Comparison of ENCODE assay signal across 20 cellular contexts in the genomic region with DNA sequence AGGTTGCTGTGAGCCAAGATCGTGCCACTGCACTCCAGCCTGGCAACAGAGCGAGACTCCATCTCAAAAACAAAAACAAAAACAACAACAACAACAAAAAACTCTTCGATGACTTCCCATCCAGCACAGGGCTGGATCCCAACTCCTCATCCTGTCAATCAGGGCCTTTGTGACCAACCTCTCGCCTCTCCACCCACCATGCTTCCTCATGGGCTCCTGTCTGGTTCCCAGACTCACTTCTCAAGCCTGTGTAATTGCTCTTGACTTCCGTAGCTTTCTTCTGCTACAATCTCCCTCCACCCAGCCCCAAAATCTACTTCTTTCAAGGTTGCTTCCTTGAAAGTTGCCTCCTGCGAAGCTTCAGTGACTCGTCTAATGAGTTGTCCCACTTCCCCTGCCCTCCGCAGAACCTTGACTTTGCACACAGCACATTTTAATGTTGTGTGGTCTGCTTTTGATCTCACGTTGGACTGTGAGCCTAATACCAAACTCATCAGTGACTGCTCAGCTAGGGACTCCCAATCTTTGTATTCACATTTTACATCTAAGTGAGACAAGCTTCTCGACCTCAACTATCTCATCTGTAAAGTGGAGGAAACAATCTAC. TPM values are rescaled to one million over a fixed set of nuclear protein-coding genes. Genes with fewer than 3 reads are reported as not detected.
DNase-seq lines count a peak whose midpoint lies in the region; ATAC-seq, FAIRE-seq and TF ChIP-seq lines count a peak whose summit lies in the region.
"Had no signal": no experiment of that assay in that cellular context is flagged by ENCODE, and none has a peak within 500 bp of the region (broad histone marks: within the 10 kb centered on the region; RNA-seq: fewer than 3 reads in every experiment).

No MANE protein-coding gene starts in this region.

- TF ChIP-seq CTCF in HEK293 (tag by site-specific recombination; IDR thresholded peaks at IDR 0.05), result no peak
- TF ChIP-seq CTCF in K562 (IDR thresholded peaks at IDR 0.05 in 2 of 3, conservative IDR thresholded peaks at IDR 0.05 in 1 of 3; ENCODE audit: insufficient read depth in 2 of 3, low read depth in 1 of 3, low read length in 3 of 3), result no peak
- TF ChIP-seq CTCF in neural crest cell (conservative IDR thresholded peaks at IDR 0.05), result no peak

- no peak overlapping the region for H3K4me2 ChIP-seq in K562 (ENCODE audit: insufficient read depth, low read length)
- H3K4me2 ChIP-seq: KMS-11 had no signal

- peaks cover 12 to 35% of the 10 kb centered on the region in 2 experiments; a peak in 3 of 5 replicates for H3K27me3 ChIP-seq in K562 (ENCODE audit: control insufficient read depth in 2 of 2, insufficient read depth in 2 of 2, low read length in 2 of 2)
- H3K27me3 ChIP-seq: heart left ventricle had no signal

- POLR2A ChIA-PET in HEK293 (lab: Yijun Ruan, JAX) (interaction anchor here (1.2 to 4.1 kb wide), 5 partner anchors 10 to 152 kb away, joined by 3 to 19 read pairs (median 5); partner anchors contain the start of genes PEX12 and TAF15), K562 (lab: Yijun Ruan, JAX) (interaction anchor here (0.6 to 1.6 kb wide), 2 partner anchors 9 to 14 kb away, joined by 3 to 6 read pairs; no protein-coding TSS in a partner anchor)
- POLR2A ChIA-PET in activated CD4-positive, alpha-beta memory T cell treated with anti-CD3 and anti-CD28 coated beads, Interleukin-2, amount 10 ng/mL, durations not matched to agents 7 days and 5 days (lab: Charles Lee), result interaction anchor here (0.6 kb wide), 1 partner anchor 194 kb away, joined by 3 read pairs; no protein-coding TSS in a partner anchor

- H3K27ac Mint-ChIP-seq in T-helper 2 cell treated with Interferon-gamma antibody and Interleukin-4, amounts not matched to agents 5 μg/mL and 100 μg/mL, for 36 hours, result no peak overlapping the region
- no peak overlapping the region for H3K27ac Mint-ChIP-seq in neural crest cell (ENCODE audit: unreplicated experiment)
- no peak overlapping the region for H3K27ac Mint-ChIP-seq in activated CD4-positive, alpha-beta memory T cell treated with anti-CD3 and anti-CD28 coated beads, Interleukin-2, amount 10 ng/mL, durations not matched to agents 7 days and 5 days

- peak overlapping the region; percentile 62 for H3K4me3 Mint-ChIP-seq in T-helper 2 cell treated with Interferon-gamma antibody and Interleukin-4, amounts not matched to agents 5 μg/mL and 100 μg/mL, for 36 hours
- H3K4me3 Mint-ChIP-seq in neural crest cell, result peak overlapping the region; percentile 88
- H3K4me3 Mint-ChIP-seq in activated CD4-positive, alpha-beta memory T cell treated with anti-CD3 and anti-CD28 coated beads, Interleukin-2, amount 10 ng/mL, durations not matched to agents 7 days and 5 days, result no peak overlapping the region

- TF ChIP-seq EP300 in K562 (IDR thresholded peaks at IDR 0.05; ENCODE audit: low read length), result no peak

- peaks cover 17% of the 10 kb centered on the region for H3K36me3 Mint-ChIP-seq in T-helper 2 cell treated with Interferon-gamma antibody and Interleukin-4, amounts not matched to agents 5 μg/mL and 100 μg/mL, for 36 hours (ENCODE audit: low read depth)
- peaks cover 3% of the 10 kb centered on the region for H3K36me3 Mint-ChIP-seq in neural crest cell (ENCODE audit: low read depth)
- peaks cover 21% of the 10 kb centered on the region for H3K36me3 Mint-ChIP-seq in activated CD4-positive, alpha-beta memory T cell treated with anti-CD3 and anti-CD28 coated beads, Interleukin-2, amount 10 ng/mL, durations not matched to agents 7 days and 5 days (ENCODE audit: low read depth)

- no TSS peak for BruUV-seq in K562 (replicated peaks; lab: Mats Ljungman, UMichigan)

- no peak for TF ChIP-seq RAD21 in K562 (CRISPR knock-in tag; conservative IDR thresholded peaks at IDR 0.05 in 1 of 2, IDR thresholded peaks at IDR 0.05 in 1 of 2)

- H2AFZ ChIP-seq in K562 (ENCODE audit: low read depth, low read length), result no peak overlapping the region

- CTCF ChIA-PET in HEK293 (lab: Yijun Ruan, JAX) (interaction anchor here (0.5 to 5.3 kb wide), 9 partner anchors 9 to 416 kb away, joined by 3 to 44 read pairs (median 4); no protein-coding TSS in a partner anchor), K562 (lab: Yijun Ruan, JAX; ENCODE audit: low intra/inter-chr PET ratio) (no interaction called here)
- CTCF ChIA-PET in activated CD4-positive, alpha-beta memory T cell treated with anti-CD3 and anti-CD28 coated beads, Interleukin-2, amount 10 ng/mL, durations not matched to agents 7 days and 5 days (lab: Charles Lee), result interaction anchor here (1.3 to 1.5 kb wide), 2 partner anchors 17 to 34 kb away, joined by 3 to 7 read pairs; no protein-coding TSS in a partner anchor

- H3K4me1 ChIP-seq in HEK293 (ENCODE audit: control insufficient read depth, insufficient read depth, low read length) (peaks cover 35% of the 10 kb centered on the region), K562 (replicated peaks in 1 of 2; ENCODE audit: control insufficient read depth in 2 of 2, insufficient read depth in 2 of 2, low read length in 2 of 2) (peaks cover 3 to 17% of the 10 kb centered on the region in 2 experiments; a peak in 3 of 5 replicates)

- no peak for FAIRE-seq in K562 (lab: Jason Lieb, UNC)
- FAIRE-seq: small intestine had no signal

- DNase-seq in T-helper 2 cell treated with Interferon-gamma antibody and Interleukin-4, amounts not matched to agents 5 μg/mL and 100 μg/mL, for 36 hours (ENCODE audit: low spot score), result no peak
- DNase-seq in T-helper 2 cell (no peak), K562 (ENCODE audit: extremely low read depth in 1 of 4, low spot score in 3 of 4) (no peak), neural crest cell (ENCODE audit: low read depth, low spot score) (no peak), NCI-H2196 treated with DMSO at 0.1 percent for 48 hours (lab: John Stamatoyannopoulos, UW; ENCODE audit: unreplicated experiment) (no peak)
- DNase-seq in activated CD4-positive, alpha-beta memory T cell treated with anti-CD3 and anti-CD28 coated beads, Interleukin-2, amount 10 ng/mL, durations not matched to agents 7 days and 5 days, result no peak
- DNase-seq: activated CD4-positive, alpha-beta T cell treated with anti-CD3 and anti-CD28 coated beads for 1 hour; heart left ventricle; left colon; NCI-H1417 treated with DMSO at 0.1 percent for 48 hours; NCI-H510A; SW 1271 had no signal

- H3K27ac ChIP-seq in HEK293 (ENCODE audit: extremely low read depth, low read depth, low read length) (no peak overlapping the region), K562 (ENCODE audit: extremely low read depth, low read depth, low read length) (no peak overlapping the region)
- H3K27ac ChIP-seq: KMS-11 had no signal

- no peaks in the 10 kb centered on the region; the same call in none of the 2 replicates for H4K20me1 ChIP-seq in K562 (replicated peaks; ENCODE audit: control insufficient read depth, insufficient read depth, low read length)

- 46% methylated on average over 10 of the region's 10 CpGs for WGBS in K562 (ENCODE audit: insufficient coverage, low coverage, missing lambda C conversion rate)

- no peaks in the 10 kb centered on the region for H3K9me1 ChIP-seq in K562 (ENCODE audit: control insufficient read depth, insufficient read depth, low read length)

- H3K4me3 ChIP-seq in HEK293 (ENCODE audit: low read depth, low read length) (no peak overlapping the region), K562 (no peak overlapping the region)

- H3K9me3 ChIP-seq in HEK293 (ENCODE audit: control insufficient read depth, insufficient read depth, low read depth, low read length), result no peaks in the 10 kb centered on the region
- no peaks in the 10 kb centered on the region for H3K9me3 ChIP-seq in K562 (replicated peaks; ENCODE audit: control insufficient read depth, insufficient read depth, low read depth, low read length)
- H3K9me3 ChIP-seq: heart left ventricle had no signal

- H3K4me1 Mint-ChIP-seq in T-helper 2 cell treated with Interferon-gamma antibody and Interleukin-4, amounts not matched to agents 5 μg/mL and 100 μg/mL, for 36 hours (ENCODE audit: low read depth), result peaks cover 9% of the 10 kb centered on the region
- peaks cover 26% of the 10 kb centered on the region for H3K4me1 Mint-ChIP-seq in neural crest cell
- H3K4me1 Mint-ChIP-seq in activated CD4-positive, alpha-beta memory T cell treated with anti-CD3 and anti-CD28 coated beads, Interleukin-2, amount 10 ng/mL, durations not matched to agents 7 days and 5 days, result peaks cover 6% of the 10 kb centered on the region

- peaks cover 19% of the 10 kb centered on the region for H3K27me3 Mint-ChIP-seq in T-helper 2 cell treated with Interferon-gamma antibody and Interleukin-4, amounts not matched to agents 5 μg/mL and 100 μg/mL, for 36 hours (ENCODE audit: low read depth)
- no peaks in the 10 kb centered on the region for H3K27me3 Mint-ChIP-seq in neural crest cell (ENCODE audit: low read depth)
- peaks cover 24% of the 10 kb centered on the region for H3K27me3 Mint-ChIP-seq in activated CD4-positive, alpha-beta memory T cell treated with anti-CD3 and anti-CD28 coated beads, Interleukin-2, amount 10 ng/mL, durations not matched to agents 7 days and 5 days

- H3K9ac ChIP-seq in K562 (ENCODE audit: insufficient read depth in 1 of 2, low read depth in 2 of 2, low read length in 2 of 2), result no peak overlapping the region
- H3K9ac ChIP-seq: KMS-11 had no signal

- TF ChIP-seq POLR2A in K562 (conservative IDR thresholded peaks at IDR 0.05), result no peak

- intact Hi-C loops in K562 (cut with micrococcal nuclease), result loop anchor here (5.0 kb wide), 1 partner anchor 173 kb away; no protein-coding TSS in a partner anchor

- ATAC-seq in K562, result no peak
- ATAC-seq in GM18861 (IDR thresholded peaks at IDR 0.05; ENCODE audit: unreplicated experiment), result no peak

- peaks cover 0 to 13% of the 10 kb centered on the region in 2 experiments; a peak in 1 of 3 replicates for H3K36me3 ChIP-seq in HEK293 (ENCODE audit: control insufficient read depth in 2 of 2, insufficient read depth in 1 of 2, low read length in 2 of 2)
- H3K36me3 ChIP-seq in K562 (ENCODE audit: control insufficient read depth, insufficient read depth, low read length), result peaks cover 19% of the 10 kb centered on the region; the same call in 2 of the 3 replicates

- no peaks in the 10 kb centered on the region for H3K79me2 ChIP-seq in K562 (ENCODE audit: control insufficient read depth, insufficient read depth, low read length)

- in situ Hi-C loops in K562 (cut with MboI), result loop anchor here (25.0 kb wide), 1 partner anchor 1293 kb away; no protein-coding TSS in a partner anchor

- H3K9me3 Mint-ChIP-seq in T-helper 2 cell treated with Interferon-gamma antibody and Interleukin-4, amounts not matched to agents 5 μg/mL and 100 μg/mL, for 36 hours, result no peaks in the 10 kb centered on the region
- H3K9me3 Mint-ChIP-seq in neural crest cell, result no peaks in the 10 kb centered on the region
- no peaks in the 10 kb centered on the region for H3K9me3 Mint-ChIP-seq in activated CD4-positive, alpha-beta memory T cell treated with anti-CD3 and anti-CD28 coated beads, Interleukin-2, amount 10 ng/mL, durations not matched to agents 7 days and 5 days

RNA-seq across cellular contexts. Expression of gene RASL10B, which starts 0.9 kb away (rescaled TPM):
- total RNA-seq in K562 (2011; cell fraction: chromatin; rRNA removed; ENCODE audit: low replicate concordance), result 0.32 TPM in 1 of 2 replicates, not detected in the other
- 0.17 and 1.4 TPM in 2 replicates for total RNA-seq in K562 (2011; cell fraction: nucleolus; rRNA removed)
- total RNA-seq in K562 (2011; cell fraction: nucleoplasm; rRNA removed), result 0.81 TPM in 1 of 2 replicates, not detected in the other
- total RNA-seq in K562 (2014; rRNA removed) (0.14 and 0.16 TPM in 2 replicates), K562 (2014; rRNA removed; fragmentation: Illumina TruSeq; extraction: Trizol) (0.04 and 0.06 TPM in 2 replicates), K562 (2015; rRNA removed; fragmentation: Illumina TruSeq; extraction: Trizol) (0.07 and 0.11 TPM in 2 replicates), K562 (2021) (0.11 and 0.22 TPM in 2 replicates), neural crest cell (31.7 and 33.8 TPM in 2 replicates)
- polyA plus RNA-seq in K562 (2011; rRNA removed) (0.16 and 0.31 TPM in 2 replicates), K562 (2014; fragmentation: Illumina TruSeq; extraction: Trizol) (0.11 and 0.12 TPM in 2 replicates), K562 (2014; fragmentation: Nextera tagmentation; extraction: Ambion mirVana) (not detected), K562 (2014; rRNA removed) (0.03 and 0.27 TPM in 2 replicates)
- polyA plus RNA-seq in K562 (2011; cell fraction: cytosol; rRNA removed), result 0.15 and 0.46 TPM in 2 replicates
- 0.04 and 0.46 TPM in 2 replicates for polyA plus RNA-seq in K562 (2011; cell fraction: nucleus; rRNA removed)
- polyA plus RNA-seq in K562 (2012), result 0.08 and 0.16 TPM in 2 replicates
- 0.09 and 0.25 TPM in 2 replicates for polyA minus RNA-seq in K562 (2011; rRNA and poly(A)+ RNA removed)
- not detected in 2 replicates for polyA minus RNA-seq in K562 (2011; cell fraction: cytosol; rRNA and poly(A)+ RNA removed)
- polyA minus RNA-seq in K562 (2011; cell fraction: nucleus; rRNA and poly(A)+ RNA removed), result 0.11 and 0.67 TPM in 2 replicates
- total RNA-seq in activated CD4-positive, alpha-beta memory T cell treated with anti-CD3 and anti-CD28 coated beads, Interleukin-2, amount 10 ng/mL, durations not matched to agents 7 days and 5 days, result under 1 TPM; 0.08 to 0.33 TPM

RNA-seq across cellular contexts. Expression of gene GAS2L2, which starts 22.5 kb away (rescaled TPM):
- total RNA-seq in K562 (2011; cell fraction: chromatin; rRNA removed; ENCODE audit: low replicate concordance), result 0.09 TPM in 1 of 2 replicates, not detected in the other
- total RNA-seq in K562 (2011; cell fraction: nucleolus; rRNA removed), result not detected in 2 replicates
- total RNA-seq in K562 (2011; cell fraction: nucleoplasm; rRNA removed), result not detected in 2 replicates
- total RNA-seq in K562 (2014; rRNA removed) (not detected in 2 replicates), K562 (2014; rRNA removed; fragmentation: Illumina TruSeq; extraction: Trizol) (not detected in 2 replicates), K562 (2015; rRNA removed; fragmentation: Illumina TruSeq; extraction: Trizol) (not detected in 2 replicates), K562 (2021) (not detected in 2 replicates), neural crest cell (0.12 and 0.16 TPM in 2 replicates)
- polyA plus RNA-seq in K562 (2011; rRNA removed) (not detected in 2 replicates), K562 (2014; fragmentation: Illumina TruSeq; extraction: Trizol) (not detected in 2 replicates), K562 (2014; fragmentation: Nextera tagmentation; extraction: Ambion mirVana) (not detected), K562 (2014; rRNA removed) (not detected in 2 replicates)
- polyA plus RNA-seq in K562 (2011; cell fraction: cytosol; rRNA removed), result 0.01 TPM in 1 of 2 replicates, not detected in the other
- polyA plus RNA-seq in K562 (2011; cell fraction: nucleus; rRNA removed), result 0.03 and 0.10 TPM in 2 replicates
- polyA plus RNA-seq in K562 (2012), result 0.03 TPM in 1 of 2 replicates, not detected in the other
- not detected in 2 replicates for polyA minus RNA-seq in K562 (2011; rRNA and poly(A)+ RNA removed)
- polyA minus RNA-seq in K562 (2011; cell fraction: cytosol; rRNA and poly(A)+ RNA removed), result not detected in 2 replicates
- not detected in 2 replicates for polyA minus RNA-seq in K562 (2011; cell fraction: nucleus; rRNA and poly(A)+ RNA removed)
- total RNA-seq in activated CD4-positive, alpha-beta memory T cell treated with anti-CD3 and anti-CD28 coated beads, Interleukin-2, amount 10 ng/mL, durations not matched to agents 7 days and 5 days, result not detected
- total RNA-seq: A172, chondrocyte, epithelial cell of proximal tubule had no signal

RNA-seq across cellular contexts. Expression of gene C17orf50, which starts 30.2 kb away (rescaled TPM):
- total RNA-seq in K562 (2011; cell fraction: chromatin; rRNA removed; ENCODE audit: low replicate concordance), result not detected in 2 replicates
- total RNA-seq in K562 (2011; cell fraction: nucleolus; rRNA removed), result not detected in 2 replicates
- total RNA-seq in K562 (2011; cell fraction: nucleoplasm; rRNA removed), result not detected in 2 replicates
- total RNA-seq in K562 (2014; rRNA removed) (not detected in 2 replicates), K562 (2014; rRNA removed; fragmentation: Illumina TruSeq; extraction: Trizol) (not detected in 2 replicates), K562 (2015; rRNA removed; fragmentation: Illumina TruSeq; extraction: Trizol) (not detected in 2 replicates), K562 (2021) (not detected in 2 replicates), neural crest cell (0.23 TPM in 1 of 2 replicates, not detected in the other)
- polyA plus RNA-seq in K562 (2011; rRNA removed) (not detected in 2 replicates), K562 (2014; fragmentation: Illumina TruSeq; extraction: Trizol) (not detected in 2 replicates), K562 (2014; fragmentation: Nextera tagmentation; extraction: Ambion mirVana) (not detected), K562 (2014; rRNA removed) (not detected in 2 replicates)
- polyA plus RNA-seq in K562 (2011; cell fraction: cytosol; rRNA removed), result not detected in 2 replicates
- not detected in 2 replicates for polyA plus RNA-seq in K562 (2011; cell fraction: nucleus; rRNA removed)
- polyA plus RNA-seq in K562 (2012), result not detected in 2 replicates
- polyA minus RNA-seq in K562 (2011; rRNA and poly(A)+ RNA removed), result not detected in 2 replicates
- polyA minus RNA-seq in K562 (2011; cell fraction: cytosol; rRNA and poly(A)+ RNA removed), result not detected in 2 replicates
- polyA minus RNA-seq in K562 (2011; cell fraction: nucleus; rRNA and poly(A)+ RNA removed), result not detected in 2 replicates
- not detected for total RNA-seq in activated CD4-positive, alpha-beta memory T cell treated with anti-CD3 and anti-CD28 coated beads, Interleukin-2, amount 10 ng/mL, durations not matched to agents 7 days and 5 days
- total RNA-seq: A172, chondrocyte, heart left ventricle, left colon, temporal lobe had no signal

Comparison
In these comparisons a context has a peak if more than half of its experiments do, and no peak if none do; other contexts are left out.
1. RNA of gene RASL10B, which starts 0.9 kb away (total RNA-seq): 31.7 to 33.8 TPM in neural crest cell; 0.08 to 0.33 TPM in activated CD4-positive, alpha-beta memory T cell treated with anti-CD3 and anti-CD28 coated beads, Interleukin-2, amount 10 ng/mL, durations not matched to agents 7 days and 5 days and 0.04 to 1.4 TPM in K562; every median in the first group is over 10 times any median in the second.